In genomic region chr1:156291226-156292061, GRCh38 we compare ENCODE assay signal across 6 cellular contexts. TPM values are rescaled to one million over a fixed set of nuclear protein-coding genes. Genes with fewer than 3 reads are reported as not detected.
DNase-seq lines count a peak whose midpoint lies in the region; ATAC-seq and TF ChIP-seq lines count a peak whose summit lies in the region.

No MANE protein-coding gene starts in this region.

- H3K9me3 Mint-ChIP-seq in endothelial cell (ENCODE audit: unreplicated experiment) = no peaks in the 10 kb centered on the region
- no peaks in the 10 kb centered on the region for H3K9me3 Mint-ChIP-seq in naive thymus-derived CD8-positive, alpha-beta T cell

- TF ChIP-seq CTCF in endothelial cell (IDR thresholded peaks at IDR 0.05; ENCODE audit: unreplicated experiment) = no peak

- H3K27ac Mint-ChIP-seq in endothelial cell (ENCODE audit: unreplicated experiment) = peak overlapping the region; percentile 91
- peak overlapping the region in 6 of 10 donors; percentile 32 to 89 (median 52) for H3K27ac Mint-ChIP-seq in naive thymus-derived CD8-positive, alpha-beta T cell

- POLR2A ChIA-PET in naive thymus-derived CD8-positive, alpha-beta T cell (lab: Charles Lee) = interaction anchor here (1.0 kb wide), 1 partner anchor 9 kb away, joined by 4 read pairs; the partner anchor contains the start of gene SMG5

- DNase-seq in EH (ENCODE audit: low read depth) (peak; percentile 86), NCI-H2196 treated with DMSO at 0.1 percent for 48 hours (lab: John Stamatoyannopoulos, UW; ENCODE audit: unreplicated experiment) (peak; percentile 38), endothelial cell (ENCODE audit: low spot score) (peak; percentile 79), NCI-H524 treated with DMSO at 0.1 percent for 48 hours (lab: John Stamatoyannopoulos, UW) (no peak)
- DNase-seq in naive thymus-derived CD8-positive, alpha-beta T cell = no peak

- ATAC-seq in naive thymus-derived CD8-positive, alpha-beta T cell = no peak
- no peak for ATAC-seq in GM18858 (IDR thresholded peaks at IDR 0.05; ENCODE audit: unreplicated experiment)

- peak overlapping the region; percentile 89 for H3K4me3 Mint-ChIP-seq in endothelial cell (ENCODE audit: unreplicated experiment)
- peak overlapping the region in 6 of 10 donors; percentile 20 to 79 (median 48) for H3K4me3 Mint-ChIP-seq in naive thymus-derived CD8-positive, alpha-beta T cell

- peaks cover 6% of the 10 kb centered on the region for H3K27me3 Mint-ChIP-seq in endothelial cell (ENCODE audit: unreplicated experiment)
- no peaks in the 10 kb centered on the region for H3K27me3 Mint-ChIP-seq in naive thymus-derived CD8-positive, alpha-beta T cell

- H3K36me3 Mint-ChIP-seq in endothelial cell (ENCODE audit: low read depth, unreplicated experiment) = peaks cover 5% of the 10 kb centered on the region
- H3K36me3 Mint-ChIP-seq in naive thymus-derived CD8-positive, alpha-beta T cell = peaks cover 0 to 15% (median 0%) of the 10 kb centered on the region in 3 donors

- peaks cover 15% of the 10 kb centered on the region for H3K4me1 Mint-ChIP-seq in endothelial cell (ENCODE audit: unreplicated experiment)
- H3K4me1 Mint-ChIP-seq in naive thymus-derived CD8-positive, alpha-beta T cell = peaks cover 14 to 23% (median 19%) of the 10 kb centered on the region in 4 donors

RNA-seq across cellular contexts. Expression of gene GLMP, which starts 4.0 kb away (rescaled TPM):
- total RNA-seq in endothelial cell (ENCODE audit: unreplicated experiment) = 97.2 TPM
- total RNA-seq in naive thymus-derived CD8-positive, alpha-beta T cell = 10 to 100 TPM; 22.1 to 23.3 TPM
- 10 to 100 TPM; 12.1 to 22.2 (median 17.3) TPM for polyA plus RNA-seq in naive thymus-derived CD8-positive, alpha-beta T cell

RNA-seq across cellular contexts. Expression of gene TMEM79, which starts 7.3 kb away (rescaled TPM):
- 2.9 TPM for total RNA-seq in endothelial cell (ENCODE audit: unreplicated experiment)
- 10 to 100 TPM; 15.0 to 15.6 TPM for total RNA-seq in naive thymus-derived CD8-positive, alpha-beta T cell
- 1 to 10 TPM; 2.5 to 9.6 (median 4.8) TPM for polyA plus RNA-seq in naive thymus-derived CD8-positive, alpha-beta T cell

RNA-seq across cellular contexts. Expression of gene VHLL, which starts 7.7 kb away (rescaled TPM):
- total RNA-seq in endothelial cell (ENCODE audit: unreplicated experiment) = not detected
- under 1 TPM in 1 of 2 experiments, not detected in 1; 0.78 TPM for total RNA-seq in naive thymus-derived CD8-positive, alpha-beta T cell
- polyA plus RNA-seq in naive thymus-derived CD8-positive, alpha-beta T cell = not detected

RNA-seq across cellular contexts. Expression of gene SMG5, which starts 8.8 kb away (rescaled TPM):
- 75.2 TPM for total RNA-seq in endothelial cell (ENCODE audit: unreplicated experiment)
- 10 to 100 TPM; 66.7 to 68.9 TPM for total RNA-seq in naive thymus-derived CD8-positive, alpha-beta T cell
- 10 to 100 TPM in 2 of 3 donors, 1 to 10 TPM in 1; 9.5 to 28.4 (median 11.1) TPM for polyA plus RNA-seq in naive thymus-derived CD8-positive, alpha-beta T cell

RNA-seq across cellular contexts. Expression of gene PAQR6, which starts 43.6 kb away (rescaled TPM):
- 8.4 TPM for total RNA-seq in endothelial cell (ENCODE audit: unreplicated experiment)
- total RNA-seq in naive thymus-derived CD8-positive, alpha-beta T cell = 1 to 10 TPM; 2.8 to 3.0 TPM
- polyA plus RNA-seq in naive thymus-derived CD8-positive, alpha-beta T cell = under 1 TPM; 0.15 to 0.21 (median 0.21) TPM

Comparison
In these comparisons a context has a peak if more than half of its experiments do, and no peak if none do; other contexts are left out.
1. DNase-seq: peak in EH (single experiment), NCI-H2196 treated with DMSO at 0.1 percent for 48 hours (single experiment) and endothelial cell (single experiment); none in naive thymus-derived CD8-positive, alpha-beta T cell (0 of 10) and NCI-H524 treated with DMSO at 0.1 percent for 48 hours (single experiment).